In the genomic region with DNA sequence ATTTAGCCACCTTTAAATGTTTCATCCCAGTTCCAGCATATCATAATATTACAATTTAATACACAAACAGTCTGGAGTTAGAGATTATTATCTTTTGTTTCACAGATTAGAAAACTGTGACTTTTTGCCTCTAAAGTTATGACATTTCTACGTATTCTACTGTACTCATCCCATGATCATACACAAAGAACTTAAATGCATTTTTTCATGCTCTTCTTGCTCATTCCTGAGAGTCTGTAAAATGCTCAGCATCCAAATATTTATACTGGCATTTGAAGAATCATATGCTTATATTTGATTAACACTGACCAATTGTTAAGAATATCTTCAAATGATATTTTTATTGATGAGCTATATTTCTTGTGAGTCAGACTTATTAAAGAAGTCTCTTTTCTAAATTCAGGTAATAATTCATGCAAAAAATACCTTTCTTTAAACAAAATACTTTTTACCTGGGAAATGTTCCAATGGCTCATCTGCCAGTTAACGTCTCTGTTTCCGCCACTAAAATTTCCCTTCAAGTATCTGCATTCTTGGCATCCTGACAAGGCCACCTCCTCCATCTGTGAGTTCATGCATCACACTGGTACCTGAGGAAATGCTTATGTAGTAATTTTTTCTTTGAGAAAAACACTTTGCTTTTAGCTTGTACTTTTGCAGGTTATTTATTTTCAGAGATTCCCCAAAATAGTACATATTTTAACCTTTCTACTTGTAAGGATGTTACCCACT, we compare ENCODE assay signal across 14 cellular contexts.
DNase-seq lines count a peak whose midpoint lies in the region; TF ChIP-seq lines count a peak whose summit lies in the region.
"Had no signal": no experiment of that assay in that cellular context is flagged by ENCODE, and none has a peak within 500 bp of the region (broad histone marks: within the 10 kb centered on the region; RNA-seq: fewer than 3 reads in every experiment).

No MANE protein-coding gene starts in this region.

- peak overlapping the region in 2 of 3 donors; percentile 38 to 57 for H3K27ac ChIP-seq in thyroid gland

- H3K9me3 Mint-ChIP-seq in T-helper 2 cell treated with Interferon-gamma antibody and Interleukin-4, amounts not matched to agents 5 μg/mL and 100 μg/mL, for 36 hours, result peaks cover 3% of the 10 kb centered on the region

- no peak overlapping the region for H3K4me3 Mint-ChIP-seq in T-helper 2 cell treated with Interferon-gamma antibody and Interleukin-4, amounts not matched to agents 5 μg/mL and 100 μg/mL, for 36 hours

- peaks cover 3% of the 10 kb centered on the region for H3K36me3 Mint-ChIP-seq in T-helper 2 cell treated with Interferon-gamma antibody and Interleukin-4, amounts not matched to agents 5 μg/mL and 100 μg/mL, for 36 hours (ENCODE audit: low read depth)

- H3K4me1 Mint-ChIP-seq in T-helper 2 cell treated with Interferon-gamma antibody and Interleukin-4, amounts not matched to agents 5 μg/mL and 100 μg/mL, for 36 hours (ENCODE audit: low read depth), result peaks cover 23% of the 10 kb centered on the region

- WGBS in thyroid gland, 2 donors, result 48 to 51% methylated on average over 3 of the region's 3 CpGs

- no peak for TF ChIP-seq POLR2A in thyroid gland (IDR thresholded peaks at IDR 0.05)

- H3K27ac Mint-ChIP-seq in T-helper 2 cell treated with Interferon-gamma antibody and Interleukin-4, amounts not matched to agents 5 μg/mL and 100 μg/mL, for 36 hours, result no peak overlapping the region

- H3K27me3 ChIP-seq in thyroid gland, result no peaks in the 10 kb centered on the region

- peak in 1 of 6 experiments; percentile 14 for TF ChIP-seq CTCF in thyroid gland (IDR thresholded peaks at IDR 0.05)

- intact Hi-C loops in thyroid gland (cut with DNase I), result no loop called here

- H3K36me3 ChIP-seq in thyroid gland, result no peaks in the 10 kb centered on the region

- H3K27me3 Mint-ChIP-seq in T-helper 2 cell treated with Interferon-gamma antibody and Interleukin-4, amounts not matched to agents 5 μg/mL and 100 μg/mL, for 36 hours (ENCODE audit: low read depth), result no peaks in the 10 kb centered on the region

- H3K9me3 ChIP-seq in thyroid gland, result no peaks in the 10 kb centered on the region

- H3K4me3 ChIP-seq in thyroid gland (replicated peaks in 1 of 3), result no peak overlapping the region

- DNase-seq in stimulated activated CD4-positive, alpha-beta T cell treated with anti-CD3 and anti-CD28 coated beads, Interleukin-1b, Interleukin-23, amount 100 ng/mL, for 48 hours, result peak; percentile 5
- no peak for DNase-seq in stimulated activated CD4-positive, alpha-beta T cell treated with anti-CD3 and anti-CD28 coated beads, Interleukin-4, amount 100 ng/mL, for 1 hour
- peak; percentile 43 for DNase-seq in RPMI7951 (ENCODE audit: low read depth)
- peak; percentile 39 for DNase-seq in dermis blood vessel endothelial cell
- peak; percentile 76 to 80 for DNase-seq in thyroid gland
- no peak for DNase-seq in T-helper 2 cell treated with Interferon-gamma antibody and Interleukin-4, amounts not matched to agents 5 μg/mL and 100 μg/mL, for 36 hours (ENCODE audit: low spot score)
- no peak for DNase-seq in NCI-H187 (lab: John Stamatoyannopoulos, UW)
- no peak for DNase-seq in retina
- DNase-seq: activated naive CD4-positive, alpha-beta T cell treated with anti-CD3 and anti-CD28 coated beads, Interleukin-2, amount 50 U/mL, for 16 hours; caudate nucleus; GOT3; kidney; midbrain; stimulated activated naive CD4-positive, alpha-beta T cell treated with Interleukin-2 at 50 U/mL for 16 hours had no signal

- H3K4me1 ChIP-seq in thyroid gland, result peaks cover 9 to 12% of the 10 kb centered on the region in 2 donors

Comparison
In these comparisons a context has a peak if more than half of its experiments do, and no peak if none do; other contexts are left out.
1. DNase-seq: peak in stimulated activated CD4-positive, alpha-beta T cell treated with anti-CD3 and anti-CD28 coated beads, Interleukin-1b, Interleukin-23, amount 100 ng/mL, for 48 hours (single experiment), RPMI7951 (single experiment), dermis blood vessel endothelial cell (single experiment) and thyroid gland (2 of 2); none in stimulated activated CD4-positive, alpha-beta T cell treated with anti-CD3 and anti-CD28 coated beads, Interleukin-4, amount 100 ng/mL, for 1 hour (single experiment), T-helper 2 cell treated with Interferon-gamma antibody and Interleukin-4, amounts not matched to agents 5 μg/mL and 100 μg/mL, for 36 hours (single experiment), NCI-H187 (0 of 2) and retina (single experiment).